Comparison of ENCODE assay signal across 10 cellular contexts in the genomic region with DNA sequence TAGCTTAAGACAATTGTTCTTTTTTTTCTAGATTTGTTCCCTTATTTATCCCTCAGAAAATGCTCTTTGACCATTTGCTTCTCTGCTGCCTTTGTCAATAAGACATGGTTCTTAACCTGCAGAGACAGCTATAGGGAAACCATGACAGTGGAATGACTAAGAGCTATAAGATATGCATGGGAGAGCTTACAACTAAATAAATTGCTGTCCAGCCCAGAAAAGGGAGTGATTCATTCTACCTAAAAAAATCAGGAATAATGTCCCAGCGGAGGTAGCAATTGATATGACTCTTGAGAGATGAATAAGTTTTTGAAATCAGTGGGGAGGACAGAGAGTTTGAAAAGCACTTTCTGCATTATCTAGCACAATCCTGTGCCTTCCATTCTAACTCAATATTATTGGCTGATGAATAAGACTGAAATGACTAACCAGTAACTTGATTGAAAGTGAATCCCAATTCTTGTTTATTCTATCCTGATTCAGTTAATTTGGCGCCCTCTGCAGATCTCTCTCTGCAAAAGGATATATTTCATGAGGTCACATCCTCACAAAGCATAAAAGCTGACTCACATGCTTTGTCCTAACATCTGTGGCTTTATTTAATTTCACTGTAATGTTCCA.
A peak's percentile ranks its signal among the peaks of the same experiment; 100 is the strongest.
DNase-seq lines count a peak whose midpoint lies in the region; ATAC-seq and TF ChIP-seq lines count a peak whose summit lies in the region.
"Had no signal": no experiment of that assay in that cellular context is flagged by ENCODE, and none has a peak within 500 bp of the region (broad histone marks: within the 10 kb centered on the region; RNA-seq: fewer than 3 reads in every experiment).

No MANE protein-coding gene starts in this region.

- intact Hi-C loops in ovary (cut with DNase I): no loop called here

- H3K27me3 Mint-ChIP-seq in neural progenitor cell (ENCODE audit: insufficient read depth, low read depth): peaks cover 2% of the 10 kb centered on the region

- peaks cover 3% of the 10 kb centered on the region for H3K9me3 Mint-ChIP-seq in neural progenitor cell

- H3K9me3 ChIP-seq in neural progenitor cell (ENCODE audit: low read depth): no peaks in the 10 kb centered on the region
- no peaks in the 10 kb centered on the region for H3K9me3 ChIP-seq in ovary
- H3K9me3 ChIP-seq: A549 had no signal

- TF ChIP-seq EP300 in ovary (IDR thresholded peaks at IDR 0.05): no peak

- POLR2A ChIA-PET in HEK293T (lab: Yijun Ruan, JAX): no interaction called here

- DNase-seq in NCI-H1092 treated with DMSO at 0.1 percent for 48 hours (lab: John Stamatoyannopoulos, UW): peak; percentile 25
- no peak for DNase-seq in NCI-H1092 (lab: John Stamatoyannopoulos, UW)
- peak; percentile 10 for DNase-seq in NCI-H1694 (lab: John Stamatoyannopoulos, UW)
- DNase-seq in T47D (ENCODE audit: low read depth in 1 of 2, low spot score in 1 of 2): peak; percentile 11 to 29
- peak; percentile 34 for DNase-seq in neural progenitor cell (ENCODE audit: low spot score)
- DNase-seq in ovary: no peak
- DNase-seq in HEK293T (ENCODE audit: extremely low spot score): no peak
- DNase-seq: stimulated activated naive CD8-positive, alpha-beta T cell treated with anti-CD3 and anti-CD28 coated beads, Interleukin-15, Interleukin-2, amounts not matched to agents 100 U/mL and 50 U/mL, for 24 hours had no signal

- TF ChIP-seq CTCF in neural progenitor cell (IDR thresholded peaks at IDR 0.05): peak; percentile 66
- TF ChIP-seq CTCF in ovary (IDR thresholded peaks at IDR 0.05): no peak

- H3K4me3 ChIP-seq in neural progenitor cell (no peak overlapping the region), ovary (no peak overlapping the region)
- H3K4me3 ChIP-seq: A549 had no signal

- no peaks in the 10 kb centered on the region for H3F3A ChIP-seq in neural progenitor cell (ENCODE audit: low read depth)

- no peak overlapping the region for H3K27ac Mint-ChIP-seq in neural progenitor cell

- H3K27ac ChIP-seq in neural progenitor cell (no peak overlapping the region), ovary (no peak overlapping the region)
- H3K27ac ChIP-seq: A549 had no signal

- no peaks in the 10 kb centered on the region for H4K20me1 ChIP-seq in neural progenitor cell (ENCODE audit: low read depth)

- H3K79me2 ChIP-seq in neural progenitor cell (ENCODE audit: low read depth): no peaks in the 10 kb centered on the region

- H3K36me3 ChIP-seq in neural progenitor cell (no peaks in the 10 kb centered on the region), ovary (no peaks in the 10 kb centered on the region)

- peaks cover 11% of the 10 kb centered on the region for H3K4me1 Mint-ChIP-seq in neural progenitor cell

- in situ Hi-C loops in T47D (cut with HindIII; ENCODE audit: low pct_unique_long_range_greater_than_20kb, low sequenced_read_pairs): no loop called here

- no peak overlapping the region for H3K4me3 Mint-ChIP-seq in neural progenitor cell

- CTCF ChIA-PET in HEK293T (lab: Yijun Ruan, JAX): interaction anchor here (0.6 kb wide), 1 partner anchor 11 kb away, joined by 3 read pairs; no protein-coding TSS in a partner anchor

- H2AFZ ChIP-seq in neural progenitor cell (replicated peaks): peak overlapping the region; percentile 11

- H3K36me3 Mint-ChIP-seq in neural progenitor cell: no peaks in the 10 kb centered on the region

- H3K4me1 ChIP-seq in neural progenitor cell (no peaks in the 10 kb centered on the region), ovary (ENCODE audit: insufficient read depth) (no peaks in the 10 kb centered on the region)
- H3K4me1 ChIP-seq: A549 had no signal

- no peak overlapping the region for H3K4me2 ChIP-seq in neural progenitor cell
- H3K4me2 ChIP-seq: A549 had no signal

- no peak for ATAC-seq in HG03469 (IDR thresholded peaks at IDR 0.05; ENCODE audit: unreplicated experiment)
- ATAC-seq: A549; stimulated activated naive CD8-positive, alpha-beta T cell treated with anti-CD3 and anti-CD28 coated beads, Interleukin-15, Interleukin-2, amounts not matched to agents 100 U/mL and 50 U/mL, for 24 hours had no signal

- H3K9ac ChIP-seq in neural progenitor cell: no peak overlapping the region

- WGBS in ovary, 3 donors: 48 to 56% (median 48%) methylated on average over 2 of the region's 2 CpGs

- H3K27me3 ChIP-seq in neural progenitor cell (no peaks in the 10 kb centered on the region), ovary (no peaks in the 10 kb centered on the region)

- no peak for TF ChIP-seq POLR2A in ovary (IDR thresholded peaks at IDR 0.05)

TF ChIP-seq in HEK293T, 16 proteins besides CTCF, POLR2A, EP300 and RAD21:
- TF ChIP-seq ELF4 (IDR thresholded peaks at IDR 0.05) (no peak), SUZ12 (IDR thresholded peaks at IDR 0.05) (no peak), TARDBP (IDR thresholded peaks at IDR 0.05) (no peak)

Comparison
In these comparisons a context has a peak if more than half of its experiments do, and no peak if none do; other contexts are left out.
1. DNase-seq: peak in NCI-H1092 treated with DMSO at 0.1 percent for 48 hours (single experiment), NCI-H1694 (single experiment), T47D (2 of 2) and neural progenitor cell (single experiment); none in NCI-H1092 (single experiment), ovary (0 of 5) and HEK293T (single experiment).